In the genomic region with DNA sequence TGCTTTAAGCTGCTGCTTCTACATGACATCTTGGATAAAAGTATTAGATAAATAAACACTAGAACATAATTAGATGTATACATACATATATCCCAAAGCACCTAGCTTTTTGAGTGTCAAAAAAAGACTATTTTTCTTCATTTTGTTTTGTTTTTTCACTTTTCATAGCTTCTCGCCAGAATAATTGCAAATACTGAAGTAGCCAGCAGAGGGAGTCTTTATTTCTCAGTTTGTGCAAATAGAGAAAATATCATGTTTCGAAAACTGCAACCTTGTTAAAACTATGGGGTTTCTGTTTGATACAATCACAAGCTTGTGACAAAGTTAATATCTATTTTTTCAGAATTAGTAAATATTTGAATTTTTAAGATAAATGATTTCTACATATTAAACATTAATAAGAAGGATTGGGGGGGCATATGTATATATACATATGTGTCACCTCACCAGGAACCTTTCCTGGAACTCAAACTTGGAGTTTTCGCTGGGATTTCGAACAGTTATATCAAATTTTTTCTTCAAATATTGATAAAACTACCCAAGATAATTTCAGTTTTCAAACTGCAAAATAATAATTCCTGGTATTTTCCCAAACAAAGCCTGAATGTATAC, we compare ENCODE assay signal across 8 cellular contexts.
DNase-seq lines count a peak whose midpoint lies in the region; ATAC-seq and TF ChIP-seq lines count a peak whose summit lies in the region.

No MANE protein-coding gene starts in this region.

- no peaks in the 10 kb centered on the region for H3K79me2 ChIP-seq in osteoblast (ENCODE audit: insufficient read depth, low read length)

- H3K9me3 ChIP-seq in osteoblast (ENCODE audit: low read depth, low read length), result no peaks in the 10 kb centered on the region

- H4K20me1 ChIP-seq in osteoblast (ENCODE audit: insufficient read depth, low read length), result no peaks in the 10 kb centered on the region

- no peaks in the 10 kb centered on the region for H3K4me1 ChIP-seq in osteoblast (ENCODE audit: insufficient read depth, low read length)

- H3K4me2 ChIP-seq in osteoblast (ENCODE audit: insufficient read depth, low read length), result peak overlapping the region; percentile 45

- DNase-seq in AG20443 (ENCODE audit: low spot score) (peak; percentile 24), NCI-H2029 treated with DMSO at 0.1 percent for 48 hours (lab: John Stamatoyannopoulos, UW) (peak; percentile 22), dedifferentiated amniotic fluid mesenchymal stem cell (ENCODE audit: extremely low spot score) (peak; percentile 62), osteoblast (ENCODE audit: insufficient read length, low spot score, missing footprints) (no peak), putamen (ENCODE audit: low spot score) (no peak), T-helper 9 cell (no peak), activated gamma-delta T cell (lab: John Stamatoyannopoulos, UW) (no peak)

- TF ChIP-seq CTCF in osteoblast (IDR thresholded peaks at IDR 0.05; ENCODE audit: extremely low read depth, low read depth, low read length), result peak; percentile 74

- no peak overlapping the region for H3K27ac ChIP-seq in osteoblast (ENCODE audit: low read depth, low read length)

- H3K4me3 ChIP-seq in osteoblast (ENCODE audit: insufficient read depth, low read length), result no peak overlapping the region

- no peak overlapping the region for H2AFZ ChIP-seq in osteoblast (ENCODE audit: low read length)

- H3K36me3 ChIP-seq in osteoblast (ENCODE audit: insufficient read depth, low read length), result no peaks in the 10 kb centered on the region

- peak; percentile 57 for ATAC-seq in GM18907 (IDR thresholded peaks at IDR 0.05; ENCODE audit: unreplicated experiment)

- H3K27me3 ChIP-seq in osteoblast (ENCODE audit: insufficient read depth, low read length), result peaks cover 4% of the 10 kb centered on the region

Comparison
In these comparisons a context has a peak if more than half of its experiments do, and no peak if none do; other contexts are left out.
1. DNase-seq: peak in AG20443 (single experiment), NCI-H2029 treated with DMSO at 0.1 percent for 48 hours (single experiment) and dedifferentiated amniotic fluid mesenchymal stem cell (single experiment); none in osteoblast (single experiment), putamen (single experiment), T-helper 9 cell (single experiment) and activated gamma-delta T cell (single experiment).